In the genomic region with DNA sequence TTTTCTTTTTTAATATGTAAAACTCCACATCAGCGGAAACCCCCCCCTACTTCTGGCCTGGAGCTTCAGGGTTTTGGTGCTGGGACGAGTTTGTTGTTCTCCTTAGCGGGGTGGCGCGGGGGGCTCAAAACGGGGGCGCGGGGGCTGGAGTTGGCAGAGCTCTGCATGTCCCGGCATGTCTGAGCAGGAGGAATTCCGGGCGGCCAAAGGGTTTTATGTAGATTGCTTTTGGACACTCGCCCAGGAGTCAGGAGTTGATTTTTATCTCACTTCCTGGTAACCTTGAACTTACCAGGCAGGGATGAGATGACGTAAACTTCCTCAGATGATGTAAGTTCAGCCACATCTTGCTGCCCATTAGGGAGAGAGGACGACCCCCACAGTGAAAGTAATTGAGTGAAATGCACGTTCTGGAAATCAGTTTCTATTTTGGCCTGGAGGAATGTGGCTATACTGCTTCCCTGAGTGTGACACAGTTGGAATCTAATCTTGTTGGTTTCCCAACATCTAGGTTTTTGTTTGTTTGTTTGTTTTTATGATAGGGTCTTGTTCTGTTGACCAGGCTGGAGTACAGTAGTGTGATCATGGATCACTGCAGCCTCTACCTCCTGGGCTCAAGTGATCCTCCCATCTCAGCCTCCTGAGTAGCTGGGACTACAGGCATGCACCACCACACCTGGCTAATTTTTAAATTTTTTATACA, we compare ENCODE assay signal across 1 cellular context.
A peak's percentile ranks its signal among the peaks of the same experiment; 100 is the strongest.
TF ChIP-seq lines count a peak whose summit lies in the region.

No MANE protein-coding gene starts in this region.

TF ChIP-seq in HCT116, 20 proteins besides CTCF, POLR2A, EP300 and RAD21 (continued from another document):
- TF ChIP-seq CBX3 (IDR thresholded peaks at IDR 0.05; ENCODE audit: low read depth) (0 out of 2 replicates have a peak, but pooled peaks have one; percentile 12), TCF7L2 (IDR thresholded peaks at IDR 0.05; ENCODE audit: borderline replicate concordance, extremely low read depth, insufficient read depth, insufficient read length) (peak; percentile 92), CEBPB (IDR thresholded peaks at IDR 0.05; ENCODE audit: low read depth) (no peak; the same call in none of the 2 replicates), SP1 (IDR thresholded peaks at IDR 0.05; ENCODE audit: low read depth) (peak; percentile 94), MAX (IDR thresholded peaks at IDR 0.05) (no peak; the same call in 1 of the 2 replicates), JUND (IDR thresholded peaks at IDR 0.05) (no peak; the same call in 1 of the 2 replicates), FOSL1 (IDR thresholded peaks at IDR 0.05; ENCODE audit: low read depth) (no peak), ZBTB33 (IDR thresholded peaks at IDR 0.05; ENCODE audit: extremely low read depth, insufficient replicate concordance, low read length) (no peak), POLR2AphosphoS5 (IDR thresholded peaks at IDR 0.05; ENCODE audit: low read depth, low read length) (peak; percentile 64; the same call in 1 of the 2 replicates), ZFX (IDR thresholded peaks at IDR 0.05) (no peak), ELF1 (IDR thresholded peaks at IDR 0.05; ENCODE audit: borderline replicate concordance, low read depth) (no peak; the same call in 1 of the 2 replicates)
- TF ChIP-seq, protein P1, sequence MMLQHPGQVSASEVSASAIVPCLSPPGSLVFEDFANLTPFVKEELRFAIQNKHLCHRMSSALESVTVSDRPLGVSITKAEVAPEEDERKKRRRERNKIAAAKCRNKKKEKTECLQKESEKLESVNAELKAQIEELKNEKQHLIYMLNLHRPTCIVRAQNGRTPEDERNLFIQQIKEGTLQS (IDR thresholded peaks at IDR 0.05) = no peak
- TF ChIP-seq, protein P2, sequence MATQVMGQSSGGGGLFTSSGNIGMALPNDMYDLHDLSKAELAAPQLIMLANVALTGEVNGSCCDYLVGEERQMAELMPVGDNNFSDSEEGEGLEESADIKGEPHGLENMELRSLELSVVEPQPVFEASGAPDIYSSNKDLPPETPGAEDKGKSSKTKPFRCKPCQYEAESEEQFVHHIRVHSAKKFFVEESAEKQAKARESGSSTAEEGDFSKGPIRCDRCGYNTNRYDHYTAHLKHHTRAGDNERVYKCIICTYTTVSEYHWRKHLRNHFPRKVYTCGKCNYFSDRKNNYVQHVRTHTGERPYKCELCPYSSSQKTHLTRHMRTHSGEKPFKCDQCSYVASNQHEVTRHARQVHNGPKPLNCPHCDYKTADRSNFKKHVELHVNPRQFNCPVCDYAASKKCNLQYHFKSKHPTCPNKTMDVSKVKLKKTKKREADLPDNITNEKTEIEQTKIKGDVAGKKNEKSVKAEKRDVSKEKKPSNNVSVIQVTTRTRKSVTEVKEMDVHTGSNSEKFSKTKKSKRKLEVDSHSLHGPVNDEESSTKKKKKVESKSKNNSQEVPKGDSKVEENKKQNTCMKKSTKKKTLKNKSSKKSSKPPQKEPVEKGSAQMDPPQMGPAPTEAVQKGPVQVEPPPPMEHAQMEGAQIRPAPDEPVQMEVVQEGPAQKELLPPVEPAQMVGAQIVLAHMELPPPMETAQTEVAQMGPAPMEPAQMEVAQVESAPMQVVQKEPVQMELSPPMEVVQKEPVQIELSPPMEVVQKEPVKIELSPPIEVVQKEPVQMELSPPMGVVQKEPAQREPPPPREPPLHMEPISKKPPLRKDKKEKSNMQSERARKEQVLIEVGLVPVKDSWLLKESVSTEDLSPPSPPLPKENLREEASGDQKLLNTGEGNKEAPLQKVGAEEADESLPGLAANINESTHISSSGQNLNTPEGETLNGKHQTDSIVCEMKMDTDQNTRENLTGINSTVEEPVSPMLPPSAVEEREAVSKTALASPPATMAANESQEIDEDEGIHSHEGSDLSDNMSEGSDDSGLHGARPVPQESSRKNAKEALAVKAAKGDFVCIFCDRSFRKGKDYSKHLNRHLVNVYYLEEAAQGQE (IDR thresholded peaks at IDR 0.05; ENCODE audit: low read depth) = no peak
